ENCODE assay signal across 22 cellular contexts in genomic region chr12:129635003-129635685, GRCh38.
"Had no signal": no experiment of that assay in that cellular context is flagged by ENCODE, and none has a peak within 500 bp of the region (broad histone marks: within the 10 kb centered on the region; RNA-seq: fewer than 3 reads in every experiment).

No MANE protein-coding gene starts in this region.

- H3K27me3 Mint-ChIP-seq: activated naive CD4-positive, alpha-beta T cell treated with anti-CD3 and anti-CD28 coated beads, Interleukin-2, amount 50 U/mL, for 24 hours; naive B cell; stimulated activated naive CD8-positive, alpha-beta T cell treated with anti-CD3 and anti-CD28 coated beads, Interleukin-15, Interleukin-2, amounts not matched to agents 100 ng/mL and 50 ng/mL, for 24 hours had no signal

- H3K4me3 ChIP-seq: ascending aorta, breast epithelium, gastrocnemius medialis, mucosa of descending colon, psoas muscle, skin epidermis, tibial nerve, uterus had no signal

- H3K27me3 ChIP-seq: ascending aorta, breast epithelium, gastrocnemius medialis, tibial nerve had no signal

- H3K36me3 ChIP-seq: ascending aorta, breast epithelium, gastrocnemius medialis, tibial nerve, uterus had no signal

- H3K9me3 ChIP-seq: ascending aorta, breast epithelium, gastrocnemius medialis, mucosa of descending colon, psoas muscle, uterus had no signal

- H3K4me1 ChIP-seq: ascending aorta, breast epithelium, gastrocnemius medialis, psoas muscle, tibial nerve, uterus had no signal

- ATAC-seq: activated T-cell treated with anti-CD3 and anti-CD28 coated beads, Interleukin-2, amount 50 U/mL, for 72 hours; gastrocnemius medialis; mucosa of descending colon; psoas muscle; right cardiac atrium had no signal

- H3K4me3 Mint-ChIP-seq: activated naive CD4-positive, alpha-beta T cell treated with anti-CD3 and anti-CD28 coated beads, Interleukin-2, amount 50 U/mL, for 24 hours; activated T-cell treated with anti-CD3 and anti-CD28 coated beads, Interleukin-2, amount 50 U/mL, for 72 hours; naive B cell; stimulated activated naive CD8-positive, alpha-beta T cell treated with anti-CD3 and anti-CD28 coated beads, Interleukin-15, Interleukin-2, amounts not matched to agents 100 ng/mL and 50 ng/mL, for 24 hours had no signal

- H3K4me1 Mint-ChIP-seq: activated naive CD4-positive, alpha-beta T cell treated with anti-CD3 and anti-CD28 coated beads, Interleukin-2, amount 50 U/mL, for 24 hours; naive B cell had no signal

- H3K36me3 Mint-ChIP-seq: activated naive CD4-positive, alpha-beta T cell treated with anti-CD3 and anti-CD28 coated beads, Interleukin-2, amount 50 U/mL, for 24 hours; naive B cell had no signal

- H3K27ac Mint-ChIP-seq: activated naive CD4-positive, alpha-beta T cell treated with anti-CD3 and anti-CD28 coated beads, Interleukin-2, amount 50 U/mL, for 24 hours; activated T-cell treated with anti-CD3 and anti-CD28 coated beads, Interleukin-2, amount 50 U/mL, for 72 hours; naive B cell; stimulated activated naive CD8-positive, alpha-beta T cell treated with anti-CD3 and anti-CD28 coated beads, Interleukin-15, Interleukin-2, amounts not matched to agents 100 ng/mL and 50 ng/mL, for 24 hours had no signal

- H3K27ac ChIP-seq: ascending aorta, breast epithelium, gastrocnemius medialis, psoas muscle, skin epidermis, tibial nerve, uterus had no signal

- DNase-seq: activated CD4-positive, alpha-beta T cell treated with anti-CD3 and anti-CD28 coated beads for 1 hour; activated CD4-positive, alpha-beta T cell treated with anti-CD3 and anti-CD28 coated beads, Interleukin-2, amount 50 U/mL, for 4 hours; activated effector memory CD4-positive, alpha-beta T cell treated with anti-CD3 and anti-CD28 coated beads, Interleukin-2, amount 50 U/mL, for 16 hours; activated T-cell treated with anti-CD3 and anti-CD28 coated beads, Interleukin-2, amount 50 U/mL, for 72 hours; cerebellar nuclear complex; cortex of kidney; gastrocnemius medialis; head of caudate nucleus; mesenchymal stem cell; mucosa of descending colon; naive B cell; psoas muscle; right cardiac atrium; stimulated activated CD4-positive, alpha-beta T cell treated with anti-CD3 and anti-CD28 coated beads, Interleukin-15, amount 100 ng/mL, for 24 hours; stimulated activated CD4-positive, alpha-beta T cell treated with anti-CD3 and anti-CD28 coated beads, Interleukin-2, amount 100 ng/mL, for 48 hours; uterus had no signal
